In the genomic region with DNA sequence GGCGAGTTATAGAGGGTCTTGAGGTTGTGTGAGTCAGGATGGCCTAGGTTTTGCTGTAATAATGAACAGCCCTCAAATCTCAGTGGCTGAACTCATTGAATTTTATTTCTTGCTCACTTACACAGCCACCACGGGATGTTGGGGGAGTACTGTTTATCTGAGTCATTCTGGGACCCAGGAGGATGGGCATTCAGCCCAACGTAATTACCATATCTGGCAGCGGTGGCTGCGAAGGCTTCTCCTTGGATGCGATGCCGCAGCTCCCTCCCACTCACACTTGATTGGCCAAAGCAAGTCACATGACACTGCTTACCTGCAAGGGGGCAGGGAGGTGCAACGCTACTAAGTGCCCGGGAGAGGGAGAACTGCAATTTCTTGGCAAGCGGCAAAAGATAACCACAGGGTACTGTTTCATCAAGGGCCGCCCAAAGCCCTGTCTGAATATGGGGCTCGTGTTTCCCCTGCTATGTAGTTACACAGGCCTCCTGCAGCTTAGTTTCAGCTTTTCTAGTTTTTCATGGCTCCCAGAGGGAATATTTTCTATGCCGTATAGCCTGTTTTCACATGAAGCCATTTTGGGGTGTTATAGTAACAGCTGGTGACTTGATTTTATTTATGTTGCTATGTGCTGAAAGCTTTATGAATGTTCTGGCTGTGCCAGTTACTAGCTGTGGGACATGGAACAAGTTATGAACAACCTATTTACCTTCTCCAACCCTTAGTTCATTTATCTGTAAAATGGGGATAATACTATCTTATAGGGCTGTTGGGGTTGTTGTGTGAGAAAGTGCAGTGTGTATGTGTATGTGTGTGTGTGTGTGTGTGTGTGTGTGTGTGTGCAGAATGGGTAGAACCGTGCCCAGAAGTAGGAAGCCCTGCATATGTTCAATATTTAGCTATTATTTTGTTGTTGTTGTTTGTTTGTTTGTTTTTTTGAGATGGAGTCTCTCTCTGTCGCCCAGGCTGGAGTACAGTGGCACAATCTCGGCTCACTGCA, we compare ENCODE assay signal across 1 cellular context.
A peak's percentile ranks its signal among the peaks of the same experiment; 100 is the strongest.
TF ChIP-seq lines count a peak whose summit lies in the region.

No MANE protein-coding gene starts in this region.

TF ChIP-seq in K562, 482 proteins besides CTCF, POLR2A, EP300 and RAD21 (continued from another document):
- TF ChIP-seq, protein P1, sequence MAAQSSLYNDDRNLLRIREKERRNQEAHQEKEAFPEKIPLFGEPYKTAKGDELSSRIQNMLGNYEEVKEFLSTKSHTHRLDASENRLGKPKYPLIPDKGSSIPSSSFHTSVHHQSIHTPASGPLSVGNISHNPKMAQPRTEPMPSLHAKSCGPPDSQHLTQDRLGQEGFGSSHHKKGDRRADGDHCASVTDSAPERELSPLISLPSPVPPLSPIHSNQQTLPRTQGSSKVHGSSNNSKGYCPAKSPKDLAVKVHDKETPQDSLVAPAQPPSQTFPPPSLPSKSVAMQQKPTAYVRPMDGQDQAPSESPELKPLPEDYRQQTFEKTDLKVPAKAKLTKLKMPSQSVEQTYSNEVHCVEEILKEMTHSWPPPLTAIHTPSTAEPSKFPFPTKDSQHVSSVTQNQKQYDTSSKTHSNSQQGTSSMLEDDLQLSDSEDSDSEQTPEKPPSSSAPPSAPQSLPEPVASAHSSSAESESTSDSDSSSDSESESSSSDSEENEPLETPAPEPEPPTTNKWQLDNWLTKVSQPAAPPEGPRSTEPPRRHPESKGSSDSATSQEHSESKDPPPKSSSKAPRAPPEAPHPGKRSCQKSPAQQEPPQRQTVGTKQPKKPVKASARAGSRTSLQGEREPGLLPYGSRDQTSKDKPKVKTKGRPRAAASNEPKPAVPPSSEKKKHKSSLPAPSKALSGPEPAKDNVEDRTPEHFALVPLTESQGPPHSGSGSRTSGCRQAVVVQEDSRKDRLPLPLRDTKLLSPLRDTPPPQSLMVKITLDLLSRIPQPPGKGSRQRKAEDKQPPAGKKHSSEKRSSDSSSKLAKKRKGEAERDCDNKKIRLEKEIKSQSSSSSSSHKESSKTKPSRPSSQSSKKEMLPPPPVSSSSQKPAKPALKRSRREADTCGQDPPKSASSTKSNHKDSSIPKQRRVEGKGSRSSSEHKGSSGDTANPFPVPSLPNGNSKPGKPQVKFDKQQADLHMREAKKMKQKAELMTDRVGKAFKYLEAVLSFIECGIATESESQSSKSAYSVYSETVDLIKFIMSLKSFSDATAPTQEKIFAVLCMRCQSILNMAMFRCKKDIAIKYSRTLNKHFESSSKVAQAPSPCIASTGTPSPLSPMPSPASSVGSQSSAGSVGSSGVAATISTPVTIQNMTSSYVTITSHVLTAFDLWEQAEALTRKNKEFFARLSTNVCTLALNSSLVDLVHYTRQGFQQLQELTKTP (IDR thresholded peaks at IDR 0.05; ENCODE audit: low read depth in 1 of 2, partially characterized antibody in 2 of 2): no peak
- peak; percentile 69 for TF ChIP-seq JUND (IDR thresholded peaks at IDR 0.05; ENCODE audit: borderline replicate concordance, low read depth, low read length)
- TF ChIP-seq JUND (tag; IDR thresholded peaks at IDR 0.05; ENCODE audit: borderline replicate concordance, low read depth, low read length): no peak; the same call in 2 of the 3 replicates
- peak; percentile 42 for TF ChIP-seq L3MBTL2 (IDR thresholded peaks at IDR 0.05)
- no peak; the same call in 1 of the 2 replicates for TF ChIP-seq SP1 (CRISPR knock-in tag; IDR thresholded peaks at IDR 0.05)
- no peak for TF ChIP-seq HSF4 (CRISPR knock-in tag; IDR thresholded peaks at IDR 0.05; ENCODE audit: borderline replicate concordance)
- peak in 1 of 2 experiments; percentile 90; a peak in 2 of 4 replicates for TF ChIP-seq SRF (CRISPR knock-in tag; IDR thresholded peaks at IDR 0.05)
- TF ChIP-seq, protein P2, sequence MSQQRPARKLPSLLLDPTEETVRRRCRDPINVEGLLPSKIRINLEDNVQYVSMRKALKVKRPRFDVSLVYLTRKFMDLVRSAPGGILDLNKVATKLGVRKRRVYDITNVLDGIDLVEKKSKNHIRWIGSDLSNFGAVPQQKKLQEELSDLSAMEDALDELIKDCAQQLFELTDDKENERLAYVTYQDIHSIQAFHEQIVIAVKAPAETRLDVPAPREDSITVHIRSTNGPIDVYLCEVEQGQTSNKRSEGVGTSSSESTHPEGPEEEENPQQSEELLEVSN (IDR thresholded peaks at IDR 0.05; ENCODE audit: borderline replicate concordance in 1 of 2, extremely low read depth in 1 of 2, insufficient read depth in 1 of 2, insufficient read length in 1 of 2, low read depth in 1 of 2, low read length in 1 of 2, poor library complexity in 1 of 2, severe bottlenecking in 1 of 2): peak; percentile 23 to 60
- TF ChIP-seq, protein P3, sequence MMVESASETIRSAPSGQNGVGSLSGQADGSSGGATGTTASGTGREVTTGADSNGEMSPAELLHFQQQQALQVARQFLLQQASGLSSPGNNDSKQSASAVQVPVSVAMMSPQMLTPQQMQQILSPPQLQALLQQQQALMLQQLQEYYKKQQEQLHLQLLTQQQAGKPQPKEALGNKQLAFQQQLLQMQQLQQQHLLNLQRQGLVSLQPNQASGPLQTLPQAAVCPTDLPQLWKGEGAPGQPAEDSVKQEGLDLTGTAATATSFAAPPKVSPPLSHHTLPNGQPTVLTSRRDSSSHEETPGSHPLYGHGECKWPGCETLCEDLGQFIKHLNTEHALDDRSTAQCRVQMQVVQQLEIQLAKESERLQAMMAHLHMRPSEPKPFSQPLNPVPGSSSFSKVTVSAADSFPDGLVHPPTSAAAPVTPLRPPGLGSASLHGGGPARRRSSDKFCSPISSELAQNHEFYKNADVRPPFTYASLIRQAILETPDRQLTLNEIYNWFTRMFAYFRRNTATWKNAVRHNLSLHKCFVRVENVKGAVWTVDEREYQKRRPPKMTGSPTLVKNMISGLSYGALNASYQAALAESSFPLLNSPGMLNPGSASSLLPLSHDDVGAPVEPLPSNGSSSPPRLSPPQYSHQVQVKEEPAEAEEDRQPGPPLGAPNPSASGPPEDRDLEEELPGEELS (CRISPR knock-in tag; IDR thresholded peaks at IDR 0.05; ENCODE audit: borderline replicate concordance): no peak
- TF ChIP-seq TGIF2 (CRISPR knock-in tag; IDR thresholded peaks at IDR 0.05): no peak
- no peak for TF ChIP-seq HIVEP1 (CRISPR knock-in tag; IDR thresholded peaks at IDR 0.05)
- peak; percentile 54; the same call in 1 of the 2 replicates for TF ChIP-seq FOSL1 (tag; conservative IDR thresholded peaks at IDR 0.05)
- TF ChIP-seq NFE2 (IDR thresholded peaks at IDR 0.05; ENCODE audit: low read depth): peak; percentile 62; the same call in 1 of the 2 replicates
- TF ChIP-seq, protein P4, sequence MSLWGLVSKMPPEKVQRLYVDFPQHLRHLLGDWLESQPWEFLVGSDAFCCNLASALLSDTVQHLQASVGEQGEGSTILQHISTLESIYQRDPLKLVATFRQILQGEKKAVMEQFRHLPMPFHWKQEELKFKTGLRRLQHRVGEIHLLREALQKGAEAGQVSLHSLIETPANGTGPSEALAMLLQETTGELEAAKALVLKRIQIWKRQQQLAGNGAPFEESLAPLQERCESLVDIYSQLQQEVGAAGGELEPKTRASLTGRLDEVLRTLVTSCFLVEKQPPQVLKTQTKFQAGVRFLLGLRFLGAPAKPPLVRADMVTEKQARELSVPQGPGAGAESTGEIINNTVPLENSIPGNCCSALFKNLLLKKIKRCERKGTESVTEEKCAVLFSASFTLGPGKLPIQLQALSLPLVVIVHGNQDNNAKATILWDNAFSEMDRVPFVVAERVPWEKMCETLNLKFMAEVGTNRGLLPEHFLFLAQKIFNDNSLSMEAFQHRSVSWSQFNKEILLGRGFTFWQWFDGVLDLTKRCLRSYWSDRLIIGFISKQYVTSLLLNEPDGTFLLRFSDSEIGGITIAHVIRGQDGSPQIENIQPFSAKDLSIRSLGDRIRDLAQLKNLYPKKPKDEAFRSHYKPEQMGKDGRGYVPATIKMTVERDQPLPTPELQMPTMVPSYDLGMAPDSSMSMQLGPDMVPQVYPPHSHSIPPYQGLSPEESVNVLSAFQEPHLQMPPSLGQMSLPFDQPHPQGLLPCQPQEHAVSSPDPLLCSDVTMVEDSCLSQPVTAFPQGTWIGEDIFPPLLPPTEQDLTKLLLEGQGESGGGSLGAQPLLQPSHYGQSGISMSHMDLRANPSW (CRISPR knock-in tag; IDR thresholded peaks at IDR 0.05): peak; percentile 61; the same call in 1 of the 2 replicates
- no peak for TF ChIP-seq BRD9 (IDR thresholded peaks at IDR 0.05; ENCODE audit: low read depth, partially characterized antibody)
- TF ChIP-seq MCM7 (IDR thresholded peaks at IDR 0.05): no peak
- TF ChIP-seq MYNN (IDR thresholded peaks at IDR 0.05): 0 out of 2 replicates have a peak, but pooled peaks have one; percentile 24
- no peak for TF ChIP-seq MYNN (CRISPR knock-in tag; IDR thresholded peaks at IDR 0.05)
- TF ChIP-seq CBFA2T2 (conservative IDR thresholded peaks at IDR 0.05): peak; percentile 71
- TF ChIP-seq MBD2 (IDR thresholded peaks at IDR 0.05; ENCODE audit: borderline replicate concordance, low read depth): 0 out of 2 replicates have a peak, but pooled peaks have one; percentile 33
- no peak for TF ChIP-seq ZNF224 (CRISPR knock-in tag; IDR thresholded peaks at IDR 0.05)
- TF ChIP-seq KDM1A (IDR thresholded peaks at IDR 0.05): peak; percentile 68 to 69; a peak in 3 of 4 replicates
- TF ChIP-seq MAFK (IDR thresholded peaks at IDR 0.05; ENCODE audit: low read length): peak; percentile 29; the same call in 1 of the 2 replicates
- TF ChIP-seq, protein P5, sequence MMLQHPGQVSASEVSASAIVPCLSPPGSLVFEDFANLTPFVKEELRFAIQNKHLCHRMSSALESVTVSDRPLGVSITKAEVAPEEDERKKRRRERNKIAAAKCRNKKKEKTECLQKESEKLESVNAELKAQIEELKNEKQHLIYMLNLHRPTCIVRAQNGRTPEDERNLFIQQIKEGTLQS (IDR thresholded peaks at IDR 0.05): peak; percentile 68
- TF ChIP-seq, protein P5 (CRISPR knock-in tag; conservative IDR thresholded peaks at IDR 0.05): no peak
- TF ChIP-seq, protein P6, sequence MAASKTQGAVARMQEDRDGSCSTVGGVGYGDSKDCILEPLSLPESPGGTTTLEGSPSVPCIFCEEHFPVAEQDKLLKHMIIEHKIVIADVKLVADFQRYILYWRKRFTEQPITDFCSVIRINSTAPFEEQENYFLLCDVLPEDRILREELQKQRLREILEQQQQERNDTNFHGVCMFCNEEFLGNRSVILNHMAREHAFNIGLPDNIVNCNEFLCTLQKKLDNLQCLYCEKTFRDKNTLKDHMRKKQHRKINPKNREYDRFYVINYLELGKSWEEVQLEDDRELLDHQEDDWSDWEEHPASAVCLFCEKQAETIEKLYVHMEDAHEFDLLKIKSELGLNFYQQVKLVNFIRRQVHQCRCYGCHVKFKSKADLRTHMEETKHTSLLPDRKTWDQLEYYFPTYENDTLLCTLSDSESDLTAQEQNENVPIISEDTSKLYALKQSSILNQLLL (CRISPR knock-in tag; IDR thresholded peaks at IDR 0.05; ENCODE audit: borderline replicate concordance): no peak
- TF ChIP-seq NCOR1 (IDR thresholded peaks at IDR 0.05): no peak
- 0 out of 2 replicates have a peak, but pooled peaks have one; percentile 38 for TF ChIP-seq JUN (IDR thresholded peaks at IDR 0.05; ENCODE audit: borderline replicate concordance, low read depth, low read length)
- TF ChIP-seq JUN (CRISPR knock-in tag; IDR thresholded peaks at IDR 0.05; ENCODE audit: borderline replicate concordance): no peak
- TF ChIP-seq NRF1 (conservative IDR thresholded peaks at IDR 0.05 in 1 of 2, IDR thresholded peaks at IDR 0.05 in 1 of 2): 0 out of 4 replicates have a peak, but pooled peaks of 1 of the 2 experiments have one; percentile 16
- peak; percentile 92 for TF ChIP-seq RBM25 (IDR thresholded peaks at IDR 0.05; ENCODE audit: low read depth, low read length, severe bottlenecking)
- 0 out of 2 replicates have a peak, but pooled peaks have one; percentile 19 for TF ChIP-seq C11orf30 (IDR thresholded peaks at IDR 0.05; ENCODE audit: low read depth)
TF ChIP-seq in K562: peak in this region for 40.
